ENCODE assay signal across 8 cellular contexts in the genomic region with DNA sequence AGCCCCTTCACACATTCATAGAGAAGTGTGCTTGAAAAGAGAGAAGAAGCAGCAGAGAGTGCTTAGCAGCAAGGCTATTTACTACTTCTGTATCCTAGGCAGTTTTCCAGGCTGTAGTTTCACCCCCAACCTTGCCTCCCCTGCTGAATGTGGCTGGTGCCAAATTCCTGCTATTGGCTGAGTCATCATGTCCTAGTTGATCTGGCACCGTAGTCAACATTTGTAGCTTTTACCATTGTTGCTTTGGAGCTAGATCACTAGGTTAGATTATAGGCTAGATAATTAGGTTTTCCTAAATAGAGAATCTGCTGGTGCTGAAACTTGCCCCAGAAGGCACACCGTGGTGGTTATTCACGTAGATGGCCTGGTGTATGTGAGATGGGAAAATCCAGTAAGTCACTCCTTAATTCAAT. TPM values are rescaled to one million over a fixed set of nuclear protein-coding genes. Genes with fewer than 3 reads are reported as not detected.
DNase-seq lines count a peak whose midpoint lies in the region; ATAC-seq, FAIRE-seq and TF ChIP-seq lines count a peak whose summit lies in the region.

No MANE protein-coding gene starts in this region.

- 27 to 39% (median 35%) methylated on average over 3 of the region's 3 CpGs for WGBS in adrenal gland, 4 donors
- 20% methylated on average over 3 of the region's 3 CpGs for WGBS in right cardiac atrium

- no peak for TF ChIP-seq POLR2A in adrenal gland (IDR thresholded peaks at IDR 0.05)

- H3K27me3 ChIP-seq in adrenal gland: no peaks in the 10 kb centered on the region
- H3K27me3 ChIP-seq in right cardiac atrium (ENCODE audit: control insufficient read depth, insufficient read depth): no peaks in the 10 kb centered on the region
- no peaks in the 10 kb centered on the region for H3K27me3 ChIP-seq in skeletal muscle tissue (ENCODE audit: control insufficient read depth in 3 of 3, insufficient read depth in 3 of 3, low read length in 3 of 3)
- H3K27me3 ChIP-seq in CD4-positive, alpha-beta memory T cell (ENCODE audit: insufficient read depth, low read length): no peaks in the 10 kb centered on the region

- H3K9ac ChIP-seq in skeletal muscle tissue (ENCODE audit: low read depth in 1 of 3, low read length in 3 of 3): peak overlapping the region in 1 of 3 donors; percentile 26

- intact Hi-C loops in adrenal gland (cut with DNase I) (no loop called here), right cardiac atrium (cut with DNase I) (no loop called here)
- intact Hi-C loops in CD4-positive, alpha-beta memory T cell (cut with micrococcal nuclease): no loop called here

- H3K36me3 ChIP-seq in adrenal gland (replicated peaks in 1 of 2) (no peaks in the 10 kb centered on the region), skeletal muscle tissue (ENCODE audit: control insufficient read depth in 3 of 3, insufficient read depth in 3 of 3, low read length in 3 of 3) (no peaks in the 10 kb centered on the region)
- H3K36me3 ChIP-seq in CD4-positive, alpha-beta memory T cell (ENCODE audit: insufficient read depth, low read length): no peaks in the 10 kb centered on the region

- H3K36me3 Mint-ChIP-seq in CD4-positive, alpha-beta memory T cell: no peaks in the 10 kb centered on the region

- H3K27me3 Mint-ChIP-seq in CD4-positive, alpha-beta memory T cell: no peaks in the 10 kb centered on the region

- TF ChIP-seq CTCF in adrenal gland (IDR thresholded peaks at IDR 0.05): no peak

- CTCF ChIA-PET in CD4-positive, alpha-beta memory T cell (lab: Charles Lee; ENCODE audit: partially characterized antibody): no interaction called here

- POLR2A ChIA-PET in CD4-positive, alpha-beta memory T cell (lab: Charles Lee; ENCODE audit: partially characterized antibody): no interaction called here

- H3K27ac ChIP-seq in adrenal gland (peak overlapping the region in 3 of 5 donors; percentile 36 to 63 (median 43)), right cardiac atrium (ENCODE audit: low read length) (peak overlapping the region; percentile 33), skeletal muscle tissue (ENCODE audit: low read depth, low read length) (peak overlapping the region; percentile 77)
- no peak overlapping the region for H3K27ac ChIP-seq in CD4-positive, alpha-beta memory T cell (ENCODE audit: low read depth, low read length)

- H3K4me1 Mint-ChIP-seq in CD4-positive, alpha-beta memory T cell: no peaks in the 10 kb centered on the region

- peak; percentile 96 for ATAC-seq in right cardiac atrium
- no peak for ATAC-seq in HG02852 (IDR thresholded peaks at IDR 0.05; ENCODE audit: unreplicated experiment)
- no peak for ATAC-seq in GM19452 (IDR thresholded peaks at IDR 0.05; ENCODE audit: unreplicated experiment)
- ATAC-seq in GM18502 (IDR thresholded peaks at IDR 0.05; ENCODE audit: poor library complexity, unreplicated experiment): no peak

- DNase-seq in HTR-8/SVneo (ENCODE audit: insufficient read length, low spot score) (peak; percentile 73), adrenal gland (peak; percentile 59 to 91 (median 82)), right cardiac atrium (peak in 2 of 3 donors; percentile 58 to 63)
- DNase-seq in CD4-positive, alpha-beta memory T cell: no peak

- H3K9me3 ChIP-seq in adrenal gland (replicated peaks in 1 of 3) (peaks cover 0 to 8% (median 0%) of the 10 kb centered on the region in 3 donors), right cardiac atrium (ENCODE audit: control insufficient read depth, low read length) (no peaks in the 10 kb centered on the region), skeletal muscle tissue (ENCODE audit: control insufficient read depth in 3 of 3, low read length in 3 of 3) (no peaks in the 10 kb centered on the region)
- H3K9me3 ChIP-seq in CD4-positive, alpha-beta memory T cell (ENCODE audit: control insufficient read depth in 1 of 2, low read length in 2 of 2): no peaks in the 10 kb centered on the region

- peaks cover 7 to 13% of the 10 kb centered on the region in 2 donors for H3K4me1 ChIP-seq in adrenal gland (replicated peaks in 1 of 2)
- peaks cover 4% of the 10 kb centered on the region for H3K4me1 ChIP-seq in right cardiac atrium (ENCODE audit: control insufficient read depth, insufficient read depth, low read length)
- H3K4me1 ChIP-seq in skeletal muscle tissue (ENCODE audit: control insufficient read depth in 3 of 3, insufficient read depth in 3 of 3, low read length in 3 of 3): peaks cover 10 to 15% (median 11%) of the 10 kb centered on the region in 3 donors
- H3K4me1 ChIP-seq in CD4-positive, alpha-beta memory T cell (ENCODE audit: insufficient read depth, low read length): no peaks in the 10 kb centered on the region

- H3K9me3 Mint-ChIP-seq in CD4-positive, alpha-beta memory T cell: peaks cover 0 to 14% (median 2%) of the 10 kb centered on the region in 8 donors

- H3K4me3 Mint-ChIP-seq in CD4-positive, alpha-beta memory T cell: no peak overlapping the region

- FAIRE-seq in HTR-8/SVneo (lab: Jason Lieb, UNC): peak; percentile 99

- H3K4me3 ChIP-seq in adrenal gland (no peak overlapping the region), right cardiac atrium (ENCODE audit: low read length) (no peak overlapping the region), skeletal muscle tissue (ENCODE audit: low read length in 3 of 3) (peak overlapping the region; percentile 21 to 49 (median 41))
- no peak overlapping the region for H3K4me3 ChIP-seq in CD4-positive, alpha-beta memory T cell (ENCODE audit: low read length in 2 of 2)

- H3K27ac Mint-ChIP-seq in CD4-positive, alpha-beta memory T cell: no peak overlapping the region

RNA-seq across cellular contexts. Expression of a gene that starts 32.7 kb away (rescaled TPM):
- 10 to 100 TPM in 6 of 8 donors, 1 to 10 TPM in 2; 6.8 to 23.2 (median 12.4) TPM for total RNA-seq in adrenal gland
- polyA plus RNA-seq in adrenal gland: 1 to 10 TPM; 2.5 to 6.7 (median 3.0) TPM
- 1 to 10 TPM; 5.9 to 8.6 (median 6.7) TPM for total RNA-seq in right cardiac atrium
- 4.5 TPM for polyA plus RNA-seq in right cardiac atrium
- total RNA-seq in skeletal muscle tissue: 23.5 TPM
- not detected for total RNA-seq in CD4-positive, alpha-beta memory T cell
- polyA plus RNA-seq in CD4-positive, alpha-beta memory T cell: not detected

Comparison
In these comparisons a context has a peak if more than half of its experiments do, and no peak if none do; other contexts are left out.
1. DNase-seq: peak in HTR-8/SVneo (single experiment), adrenal gland (7 of 7) and right cardiac atrium (2 of 3); none in CD4-positive, alpha-beta memory T cell (0 of 5).
2. H3K4me3 ChIP-seq: peak in skeletal muscle tissue (3 of 3); none in adrenal gland (0 of 4), right cardiac atrium (single experiment) and CD4-positive, alpha-beta memory T cell (0 of 2).
3. ATAC-seq: peak in right cardiac atrium (2 of 2); none in HG02852 (single experiment), GM19452 (single experiment) and GM18502 (single experiment).
4. RNA of a gene that starts 32.7 kb away (total RNA-seq): 23.5 TPM in skeletal muscle tissue (single experiment), 6.8 to 23.2 TPM in adrenal gland and 5.9 to 8.6 TPM in right cardiac atrium; not detected in CD4-positive, alpha-beta memory T cell; every median in the first group is over 4 times any median in the second.